Comparison of ENCODE assay signal across 1 cellular context in the genomic region with DNA sequence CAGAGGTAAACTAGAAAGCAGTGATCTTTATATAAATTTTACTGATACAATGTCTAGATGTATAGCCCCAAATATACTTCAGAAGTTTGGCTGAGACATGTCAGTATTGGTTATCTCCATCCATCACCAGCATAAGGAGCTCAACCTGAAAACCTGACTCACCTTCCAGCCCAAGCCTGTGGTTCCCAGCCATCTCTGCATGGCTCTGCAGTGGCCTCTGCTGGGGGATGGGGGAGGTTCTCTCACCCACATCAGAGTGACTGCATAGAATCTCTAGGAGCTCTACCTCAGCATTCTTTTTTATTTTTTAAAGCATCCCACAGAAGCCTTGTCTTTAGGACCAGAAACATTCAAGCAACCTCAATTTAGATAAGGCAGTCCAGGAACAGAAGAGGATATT.
TF ChIP-seq lines count a peak whose summit lies in the region.

No MANE protein-coding gene starts in this region.

TF ChIP-seq in H1, 55 proteins besides CTCF, POLR2A, EP300 and RAD21:
- TF ChIP-seq, protein P1, sequence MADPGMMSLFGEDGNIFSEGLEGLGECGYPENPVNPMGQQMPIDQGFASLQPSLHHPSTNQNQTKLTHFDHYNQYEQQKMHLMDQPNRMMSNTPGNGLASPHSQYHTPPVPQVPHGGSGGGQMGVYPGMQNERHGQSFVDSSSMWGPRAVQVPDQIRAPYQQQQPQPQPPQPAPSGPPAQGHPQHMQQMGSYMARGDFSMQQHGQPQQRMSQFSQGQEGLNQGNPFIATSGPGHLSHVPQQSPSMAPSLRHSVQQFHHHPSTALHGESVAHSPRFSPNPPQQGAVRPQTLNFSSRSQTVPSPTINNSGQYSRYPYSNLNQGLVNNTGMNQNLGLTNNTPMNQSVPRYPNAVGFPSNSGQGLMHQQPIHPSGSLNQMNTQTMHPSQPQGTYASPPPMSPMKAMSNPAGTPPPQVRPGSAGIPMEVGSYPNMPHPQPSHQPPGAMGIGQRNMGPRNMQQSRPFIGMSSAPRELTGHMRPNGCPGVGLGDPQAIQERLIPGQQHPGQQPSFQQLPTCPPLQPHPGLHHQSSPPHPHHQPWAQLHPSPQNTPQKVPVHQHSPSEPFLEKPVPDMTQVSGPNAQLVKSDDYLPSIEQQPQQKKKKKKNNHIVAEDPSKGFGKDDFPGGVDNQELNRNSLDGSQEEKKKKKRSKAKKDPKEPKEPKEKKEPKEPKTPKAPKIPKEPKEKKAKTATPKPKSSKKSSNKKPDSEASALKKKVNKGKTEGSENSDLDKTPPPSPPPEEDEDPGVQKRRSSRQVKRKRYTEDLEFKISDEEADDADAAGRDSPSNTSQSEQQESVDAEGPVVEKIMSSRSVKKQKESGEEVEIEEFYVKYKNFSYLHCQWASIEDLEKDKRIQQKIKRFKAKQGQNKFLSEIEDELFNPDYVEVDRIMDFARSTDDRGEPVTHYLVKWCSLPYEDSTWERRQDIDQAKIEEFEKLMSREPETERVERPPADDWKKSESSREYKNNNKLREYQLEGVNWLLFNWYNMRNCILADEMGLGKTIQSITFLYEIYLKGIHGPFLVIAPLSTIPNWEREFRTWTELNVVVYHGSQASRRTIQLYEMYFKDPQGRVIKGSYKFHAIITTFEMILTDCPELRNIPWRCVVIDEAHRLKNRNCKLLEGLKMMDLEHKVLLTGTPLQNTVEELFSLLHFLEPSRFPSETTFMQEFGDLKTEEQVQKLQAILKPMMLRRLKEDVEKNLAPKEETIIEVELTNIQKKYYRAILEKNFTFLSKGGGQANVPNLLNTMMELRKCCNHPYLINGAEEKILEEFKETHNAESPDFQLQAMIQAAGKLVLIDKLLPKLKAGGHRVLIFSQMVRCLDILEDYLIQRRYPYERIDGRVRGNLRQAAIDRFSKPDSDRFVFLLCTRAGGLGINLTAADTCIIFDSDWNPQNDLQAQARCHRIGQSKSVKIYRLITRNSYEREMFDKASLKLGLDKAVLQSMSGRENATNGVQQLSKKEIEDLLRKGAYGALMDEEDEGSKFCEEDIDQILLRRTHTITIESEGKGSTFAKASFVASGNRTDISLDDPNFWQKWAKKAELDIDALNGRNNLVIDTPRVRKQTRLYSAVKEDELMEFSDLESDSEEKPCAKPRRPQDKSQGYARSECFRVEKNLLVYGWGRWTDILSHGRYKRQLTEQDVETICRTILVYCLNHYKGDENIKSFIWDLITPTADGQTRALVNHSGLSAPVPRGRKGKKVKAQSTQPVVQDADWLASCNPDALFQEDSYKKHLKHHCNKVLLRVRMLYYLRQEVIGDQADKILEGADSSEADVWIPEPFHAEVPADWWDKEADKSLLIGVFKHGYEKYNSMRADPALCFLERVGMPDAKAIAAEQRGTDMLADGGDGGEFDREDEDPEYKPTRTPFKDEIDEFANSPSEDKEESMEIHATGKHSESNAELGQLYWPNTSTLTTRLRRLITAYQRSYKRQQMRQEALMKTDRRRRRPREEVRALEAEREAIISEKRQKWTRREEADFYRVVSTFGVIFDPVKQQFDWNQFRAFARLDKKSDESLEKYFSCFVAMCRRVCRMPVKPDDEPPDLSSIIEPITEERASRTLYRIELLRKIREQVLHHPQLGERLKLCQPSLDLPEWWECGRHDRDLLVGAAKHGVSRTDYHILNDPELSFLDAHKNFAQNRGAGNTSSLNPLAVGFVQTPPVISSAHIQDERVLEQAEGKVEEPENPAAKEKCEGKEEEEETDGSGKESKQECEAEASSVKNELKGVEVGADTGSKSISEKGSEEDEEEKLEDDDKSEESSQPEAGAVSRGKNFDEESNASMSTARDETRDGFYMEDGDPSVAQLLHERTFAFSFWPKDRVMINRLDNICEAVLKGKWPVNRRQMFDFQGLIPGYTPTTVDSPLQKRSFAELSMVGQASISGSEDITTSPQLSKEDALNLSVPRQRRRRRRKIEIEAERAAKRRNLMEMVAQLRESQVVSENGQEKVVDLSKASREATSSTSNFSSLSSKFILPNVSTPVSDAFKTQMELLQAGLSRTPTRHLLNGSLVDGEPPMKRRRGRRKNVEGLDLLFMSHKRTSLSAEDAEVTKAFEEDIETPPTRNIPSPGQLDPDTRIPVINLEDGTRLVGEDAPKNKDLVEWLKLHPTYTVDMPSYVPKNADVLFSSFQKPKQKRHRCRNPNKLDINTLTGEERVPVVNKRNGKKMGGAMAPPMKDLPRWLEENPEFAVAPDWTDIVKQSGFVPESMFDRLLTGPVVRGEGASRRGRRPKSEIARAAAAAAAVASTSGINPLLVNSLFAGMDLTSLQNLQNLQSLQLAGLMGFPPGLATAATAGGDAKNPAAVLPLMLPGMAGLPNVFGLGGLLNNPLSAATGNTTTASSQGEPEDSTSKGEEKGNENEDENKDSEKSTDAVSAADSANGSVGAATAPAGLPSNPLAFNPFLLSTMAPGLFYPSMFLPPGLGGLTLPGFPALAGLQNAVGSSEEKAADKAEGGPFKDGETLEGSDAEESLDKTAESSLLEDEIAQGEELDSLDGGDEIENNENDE (IDR thresholded peaks at IDR 0.05; ENCODE audit: insufficient replicate concordance, low read length), result no peak
- TF ChIP-seq BACH1 (IDR thresholded peaks at IDR 0.05; ENCODE audit: low read length) (peak; percentile 33; the same call in 1 of the 2 replicates), MAFK (IDR thresholded peaks at IDR 0.05; ENCODE audit: low read depth, low read length) (peak; percentile 31; the same call in 1 of the 2 replicates)
